Comparison of ENCODE assay signal across 15 cellular contexts in the genomic region with DNA sequence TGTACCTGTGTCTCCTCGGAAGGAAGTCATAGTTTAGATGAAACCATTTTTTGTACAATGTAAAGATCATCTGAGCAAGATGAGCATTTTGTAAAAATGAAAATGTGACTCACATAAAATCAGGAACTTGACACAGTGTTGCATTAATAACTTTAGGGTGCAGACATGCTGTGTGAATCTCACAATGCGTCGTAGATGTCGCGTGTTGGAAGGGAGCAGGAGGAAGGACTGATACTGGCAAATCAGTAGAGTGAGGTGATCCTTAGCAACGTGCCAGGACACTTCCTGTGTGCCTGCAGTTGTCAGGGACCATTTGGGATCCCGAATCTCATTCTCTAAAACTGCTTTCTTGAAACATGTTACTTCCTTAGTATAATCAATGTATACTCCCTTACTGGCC.
DNase-seq lines count a peak whose midpoint lies in the region; ATAC-seq and TF ChIP-seq lines count a peak whose summit lies in the region.
"Had no signal": no experiment of that assay in that cellular context is flagged by ENCODE, and none has a peak within 500 bp of the region (broad histone marks: within the 10 kb centered on the region; RNA-seq: fewer than 3 reads in every experiment).

No MANE protein-coding gene starts in this region.

- H3K56ac ChIP-seq in H9 (ENCODE audit: insufficient read length, low read depth, low read length), result no peak overlapping the region

- DNase-seq in H9 (peak; percentile 8), nephron progenitor cell (no peak), progenitor cell of endocrine pancreas (ENCODE audit: low spot score, unreplicated experiment) (no peak)
- DNase-seq in activated CD8-positive, alpha-beta memory T cell treated with anti-CD3 and anti-CD28 coated beads for 24 hours, result no peak
- DNase-seq: CD4-positive, alpha-beta T cell; DMS79 treated with DMSO at 0.1 percent for 48 hours; GM23248; NCI-H1105; NCI-H187; NCI-H446; Peyer's patch; SIG-M5 had no signal

- H3K27ac ChIP-seq in C4-2B (peak overlapping the region; percentile 99), H9 (ENCODE audit: insufficient read length, low read depth, low read length) (no peak overlapping the region)
- H3K27ac ChIP-seq: GM23248, Peyer's patch had no signal

- no peak overlapping the region for H3K14ac ChIP-seq in H9 (ENCODE audit: insufficient read depth, low read length)

- no peak overlapping the region for H3K9ac ChIP-seq in H9 (ENCODE audit: extremely low read depth, insufficient read length, low read length)
- H3K9ac ChIP-seq: GM23248 had no signal

- H3K4me1 ChIP-seq in H9 (ENCODE audit: insufficient read depth, low read length), result no peaks in the 10 kb centered on the region

- H4K5ac ChIP-seq in H9 (ENCODE audit: insufficient read length, low read depth, low read length), result no peak overlapping the region

- no peaks in the 10 kb centered on the region for H3K27me3 ChIP-seq in H9 (ENCODE audit: insufficient read depth, low read length)
- H3K27me3 ChIP-seq: Peyer's patch had no signal

- no peak for ATAC-seq in GM21825 (IDR thresholded peaks at IDR 0.05; ENCODE audit: unreplicated experiment)

- H3K18ac ChIP-seq in H9 (ENCODE audit: insufficient read length, low read depth, low read length), result no peak overlapping the region

- WGBS in H9 (ENCODE audit: extremely low coverage, insufficient read length, low lambda C conversion rate), result no CpG with 5 or more reads among the region's 7 CpGs

- no peak overlapping the region for H2BK20ac ChIP-seq in H9 (ENCODE audit: low read depth, low read length, poor library complexity, severe bottlenecking)

- H3K27me3 Mint-ChIP-seq in H9 (ENCODE audit: low read depth) (no peaks in the 10 kb centered on the region; the same call in 1 of the 2 replicates), brain (no peaks in the 10 kb centered on the region), nephron progenitor cell (ENCODE audit: low read depth, poor library complexity) (no peaks in the 10 kb centered on the region), progenitor cell of endocrine pancreas (no peaks in the 10 kb centered on the region)

- no peak overlapping the region for H2BK12ac ChIP-seq in H9 (ENCODE audit: insufficient read length, low read depth, low read length)

- H3K36me3 Mint-ChIP-seq in H9 (ENCODE audit: insufficient read depth in 1 of 3, low read depth in 3 of 3), result peaks cover 9 to 47% (median 40%) of the 10 kb centered on the region in 3 experiments
- peaks cover 55% of the 10 kb centered on the region for H3K36me3 Mint-ChIP-seq in brain
- H3K36me3 Mint-ChIP-seq in nephron progenitor cell (ENCODE audit: low read depth), result peaks cover 51% of the 10 kb centered on the region
- peaks cover 17% of the 10 kb centered on the region for H3K36me3 Mint-ChIP-seq in progenitor cell of endocrine pancreas (ENCODE audit: insufficient read depth)

- no peak overlapping the region for H3K4me2 ChIP-seq in H9 (ENCODE audit: insufficient read depth, insufficient read length, low read length)

- H3K4me1 Mint-ChIP-seq in H9, result peaks cover 5 to 6% of the 10 kb centered on the region in 2 experiments
- peaks cover 49% of the 10 kb centered on the region for H3K4me1 Mint-ChIP-seq in brain
- peaks cover 18% of the 10 kb centered on the region for H3K4me1 Mint-ChIP-seq in nephron progenitor cell
- H3K4me1 Mint-ChIP-seq in progenitor cell of endocrine pancreas (ENCODE audit: low read depth), result peaks cover 1% of the 10 kb centered on the region

- H3K79me1 ChIP-seq in H9 (ENCODE audit: insufficient read depth, low read depth, low read length, poor library complexity, severe bottlenecking), result no peaks in the 10 kb centered on the region

- H3K79me2 ChIP-seq in H9 (ENCODE audit: insufficient read depth, low read length), result no peaks in the 10 kb centered on the region

- no peak overlapping the region for H3K4ac ChIP-seq in H9 (ENCODE audit: low read depth, low read length)

- no peaks in the 10 kb centered on the region for H4K20me1 ChIP-seq in H9 (ENCODE audit: control insufficient read depth, insufficient read depth, insufficient read length)

- H3K9me3 Mint-ChIP-seq in H9 (no peaks in the 10 kb centered on the region), brain (peaks cover 0 to 7% (median 0%) of the 10 kb centered on the region in 5 experiments), nephron progenitor cell (peaks cover 14% of the 10 kb centered on the region), progenitor cell of endocrine pancreas (ENCODE audit: low read depth) (peaks cover 3% of the 10 kb centered on the region)
- H3K9me3 Mint-ChIP-seq: CD4-positive, alpha-beta T cell had no signal

- H3K23ac ChIP-seq in H9 (ENCODE audit: insufficient read length, low read depth, low read length), result no peak overlapping the region

- H2BK15ac ChIP-seq in H9 (ENCODE audit: low read depth, low read length), result no peak overlapping the region

- H3K4me3 Mint-ChIP-seq in H9 (no peak overlapping the region), brain (no peak overlapping the region), nephron progenitor cell (no peak overlapping the region), progenitor cell of endocrine pancreas (ENCODE audit: low read depth) (no peak overlapping the region)
- H3K4me3 Mint-ChIP-seq: CD4-positive, alpha-beta T cell had no signal

- H2BK5ac ChIP-seq in H9 (ENCODE audit: insufficient read length, low read length), result no peak overlapping the region

- H3K27ac Mint-ChIP-seq in H9 (peak overlapping the region in 1 of 3 experiments; percentile 52; a peak in 2 of 7 replicates), brain (peak overlapping the region in 4 of 5 experiments; percentile 6 to 92 (median 78)), nephron progenitor cell (peak overlapping the region; percentile 21), progenitor cell of endocrine pancreas (no peak overlapping the region)
- H3K27ac Mint-ChIP-seq: CD4-positive, alpha-beta T cell had no signal

- no peaks in the 10 kb centered on the region for H3K23me2 ChIP-seq in H9 (ENCODE audit: insufficient read length, low read depth, low read length, poor library complexity, severe bottlenecking)

- no peaks in the 10 kb centered on the region for H3K9me3 ChIP-seq in H9 (ENCODE audit: control insufficient read depth, low read depth, low read length)
- H3K9me3 ChIP-seq: Peyer's patch had no signal

- no peak overlapping the region for H4K8ac ChIP-seq in H9 (replicated peaks; ENCODE audit: insufficient read length, low read depth, low read length)

- no peak overlapping the region for H4K91ac ChIP-seq in H9 (ENCODE audit: insufficient read length, low read depth, low read length)

- no peak overlapping the region for H2AFZ ChIP-seq in H9 (ENCODE audit: low read length)
- H2AFZ ChIP-seq: GM23248 had no signal

- no peak overlapping the region for H2AK5ac ChIP-seq in H9 (ENCODE audit: insufficient read length, low read length)

- H2BK120ac ChIP-seq in H9 (ENCODE audit: low read depth, low read length, poor library complexity, severe bottlenecking), result no peak overlapping the region

- TF ChIP-seq CTCF in C4-2B (conservative IDR thresholded peaks at IDR 0.05) (no peak), H9 (conservative IDR thresholded peaks at IDR 0.05) (no peak), brain (conservative IDR thresholded peaks at IDR 0.05) (no peak), nephron progenitor cell (IDR thresholded peaks at IDR 0.05) (no peak), progenitor cell of endocrine pancreas (IDR thresholded peaks at IDR 0.05; ENCODE audit: unreplicated experiment) (no peak)

- H3T11ph ChIP-seq in H9 (ENCODE audit: low read length), result no peak overlapping the region
